2 cellular contexts compared by ENCODE assay signal in the genomic region with DNA sequence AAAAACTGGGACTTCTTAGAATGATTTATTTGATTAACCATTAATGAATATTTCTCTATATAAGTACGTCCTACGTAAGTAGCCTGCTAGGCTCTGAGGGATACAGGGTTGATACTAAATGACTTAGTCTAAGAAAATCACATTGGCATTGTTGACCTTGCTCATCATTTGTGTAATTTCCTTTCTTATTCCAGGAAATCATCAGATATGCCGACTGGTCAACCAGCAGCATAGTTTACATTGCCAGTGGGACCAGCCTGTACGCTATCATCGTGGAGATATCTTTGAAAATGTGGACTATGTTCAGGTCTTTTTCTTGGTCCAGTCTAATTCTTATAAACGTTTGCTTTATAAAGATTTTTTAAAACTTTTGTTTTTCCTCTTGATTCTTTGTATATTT.
TF ChIP-seq lines count a peak whose summit lies in the region.

No MANE protein-coding gene starts in this region.

TF ChIP-seq in liver, 16 proteins besides CTCF, POLR2A, EP300 and RAD21:
- TF ChIP-seq HNF4A (conservative IDR thresholded peaks at IDR 0.05), result peak in 1 of 2 donors; percentile 59
- TF ChIP-seq SP1 (IDR thresholded peaks at IDR 0.05), result peak; percentile 48
- no peak for TF ChIP-seq EGR1 (IDR thresholded peaks at IDR 0.05; ENCODE audit: low read depth in 2 of 2)
- TF ChIP-seq JUND (IDR thresholded peaks at IDR 0.05), result peak in 1 of 2 donors; percentile 12

TF ChIP-seq in HepG2, 621 proteins besides CTCF, POLR2A, EP300 and RAD21:
- TF ChIP-seq, protein P1, sequence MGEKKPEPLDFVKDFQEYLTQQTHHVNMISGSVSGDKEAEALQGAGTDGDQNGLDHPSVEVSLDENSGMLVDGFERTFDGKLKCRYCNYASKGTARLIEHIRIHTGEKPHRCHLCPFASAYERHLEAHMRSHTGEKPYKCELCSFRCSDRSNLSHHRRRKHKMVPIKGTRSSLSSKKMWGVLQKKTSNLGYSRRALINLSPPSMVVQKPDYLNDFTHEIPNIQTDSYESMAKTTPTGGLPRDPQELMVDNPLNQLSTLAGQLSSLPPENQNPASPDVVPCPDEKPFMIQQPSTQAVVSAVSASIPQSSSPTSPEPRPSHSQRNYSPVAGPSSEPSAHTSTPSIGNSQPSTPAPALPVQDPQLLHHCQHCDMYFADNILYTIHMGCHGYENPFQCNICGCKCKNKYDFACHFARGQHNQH (CRISPR knock-in tag; IDR thresholded peaks at IDR 0.05), result no peak
- TF ChIP-seq PAF1 (CRISPR knock-in tag; IDR thresholded peaks at IDR 0.05) (no peak), RFXANK (CRISPR knock-in tag; IDR thresholded peaks at IDR 0.05) (no peak), SMARCE1 (IDR thresholded peaks at IDR 0.05; ENCODE audit: borderline replicate concordance) (no peak), ZNF878 (CRISPR knock-in tag; IDR thresholded peaks at IDR 0.05) (no peak), FOSL2 (CRISPR knock-in tag; IDR thresholded peaks at IDR 0.05) (no peak), ZNF121 (CRISPR knock-in tag; IDR thresholded peaks at IDR 0.05) (no peak), ZNF572 (CRISPR knock-in tag; IDR thresholded peaks at IDR 0.05) (no peak), ZNF225 (CRISPR knock-in tag; IDR thresholded peaks at IDR 0.05) (no peak), SPEN (CRISPR knock-in tag; IDR thresholded peaks at IDR 0.05; ENCODE audit: low read depth) (no peak), ZNF296 (CRISPR knock-in tag; conservative IDR thresholded peaks at IDR 0.05) (no peak), MTF1 (CRISPR knock-in tag; IDR thresholded peaks at IDR 0.05) (no peak), ZMYM2 (CRISPR knock-in tag; IDR thresholded peaks at IDR 0.05) (no peak)
- TF ChIP-seq, protein P2, sequence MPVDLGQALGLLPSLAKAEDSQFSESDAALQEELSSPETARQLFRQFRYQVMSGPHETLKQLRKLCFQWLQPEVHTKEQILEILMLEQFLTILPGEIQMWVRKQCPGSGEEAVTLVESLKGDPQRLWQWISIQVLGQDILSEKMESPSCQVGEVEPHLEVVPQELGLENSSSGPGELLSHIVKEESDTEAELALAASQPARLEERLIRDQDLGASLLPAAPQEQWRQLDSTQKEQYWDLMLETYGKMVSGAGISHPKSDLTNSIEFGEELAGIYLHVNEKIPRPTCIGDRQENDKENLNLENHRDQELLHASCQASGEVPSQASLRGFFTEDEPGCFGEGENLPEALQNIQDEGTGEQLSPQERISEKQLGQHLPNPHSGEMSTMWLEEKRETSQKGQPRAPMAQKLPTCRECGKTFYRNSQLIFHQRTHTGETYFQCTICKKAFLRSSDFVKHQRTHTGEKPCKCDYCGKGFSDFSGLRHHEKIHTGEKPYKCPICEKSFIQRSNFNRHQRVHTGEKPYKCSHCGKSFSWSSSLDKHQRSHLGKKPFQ (CRISPR knock-in tag; IDR thresholded peaks at IDR 0.05; ENCODE audit: insufficient replicate concordance), result no peak
- TF ChIP-seq, protein P3, sequence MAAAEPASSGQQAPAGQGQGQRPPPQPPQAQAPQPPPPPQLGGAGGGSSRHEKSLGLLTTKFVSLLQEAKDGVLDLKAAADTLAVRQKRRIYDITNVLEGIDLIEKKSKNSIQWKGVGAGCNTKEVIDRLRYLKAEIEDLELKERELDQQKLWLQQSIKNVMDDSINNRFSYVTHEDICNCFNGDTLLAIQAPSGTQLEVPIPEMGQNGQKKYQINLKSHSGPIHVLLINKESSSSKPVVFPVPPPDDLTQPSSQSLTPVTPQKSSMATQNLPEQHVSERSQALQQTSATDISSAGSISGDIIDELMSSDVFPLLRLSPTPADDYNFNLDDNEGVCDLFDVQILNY (CRISPR knock-in tag; conservative IDR thresholded peaks at IDR 0.05), result no peak
- TF ChIP-seq, protein P4, sequence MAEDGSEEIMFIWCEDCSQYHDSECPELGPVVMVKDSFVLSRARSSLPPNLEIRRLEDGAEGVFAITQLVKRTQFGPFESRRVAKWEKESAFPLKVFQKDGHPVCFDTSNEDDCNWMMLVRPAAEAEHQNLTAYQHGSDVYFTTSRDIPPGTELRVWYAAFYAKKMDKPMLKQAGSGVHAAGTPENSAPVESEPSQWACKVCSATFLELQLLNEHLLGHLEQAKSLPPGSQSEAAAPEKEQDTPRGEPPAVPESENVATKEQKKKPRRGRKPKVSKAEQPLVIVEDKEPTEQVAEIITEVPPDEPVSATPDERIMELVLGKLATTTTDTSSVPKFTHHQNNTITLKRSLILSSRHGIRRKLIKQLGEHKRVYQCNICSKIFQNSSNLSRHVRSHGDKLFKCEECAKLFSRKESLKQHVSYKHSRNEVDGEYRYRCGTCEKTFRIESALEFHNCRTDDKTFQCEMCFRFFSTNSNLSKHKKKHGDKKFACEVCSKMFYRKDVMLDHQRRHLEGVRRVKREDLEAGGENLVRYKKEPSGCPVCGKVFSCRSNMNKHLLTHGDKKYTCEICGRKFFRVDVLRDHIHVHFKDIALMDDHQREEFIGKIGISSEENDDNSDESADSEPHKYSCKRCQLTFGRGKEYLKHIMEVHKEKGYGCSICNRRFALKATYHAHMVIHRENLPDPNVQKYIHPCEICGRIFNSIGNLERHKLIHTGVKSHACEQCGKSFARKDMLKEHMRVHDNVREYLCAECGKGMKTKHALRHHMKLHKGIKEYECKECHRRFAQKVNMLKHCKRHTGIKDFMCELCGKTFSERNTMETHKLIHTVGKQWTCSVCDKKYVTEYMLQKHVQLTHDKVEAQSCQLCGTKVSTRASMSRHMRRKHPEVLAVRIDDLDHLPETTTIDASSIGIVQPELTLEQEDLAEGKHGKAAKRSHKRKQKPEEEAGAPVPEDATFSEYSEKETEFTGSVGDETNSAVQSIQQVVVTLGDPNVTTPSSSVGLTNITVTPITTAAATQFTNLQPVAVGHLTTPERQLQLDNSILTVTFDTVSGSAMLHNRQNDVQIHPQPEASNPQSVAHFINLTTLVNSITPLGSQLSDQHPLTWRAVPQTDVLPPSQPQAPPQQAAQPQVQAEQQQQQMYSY (CRISPR knock-in tag; IDR thresholded peaks at IDR 0.05), result no peak
- TF ChIP-seq, protein P5, sequence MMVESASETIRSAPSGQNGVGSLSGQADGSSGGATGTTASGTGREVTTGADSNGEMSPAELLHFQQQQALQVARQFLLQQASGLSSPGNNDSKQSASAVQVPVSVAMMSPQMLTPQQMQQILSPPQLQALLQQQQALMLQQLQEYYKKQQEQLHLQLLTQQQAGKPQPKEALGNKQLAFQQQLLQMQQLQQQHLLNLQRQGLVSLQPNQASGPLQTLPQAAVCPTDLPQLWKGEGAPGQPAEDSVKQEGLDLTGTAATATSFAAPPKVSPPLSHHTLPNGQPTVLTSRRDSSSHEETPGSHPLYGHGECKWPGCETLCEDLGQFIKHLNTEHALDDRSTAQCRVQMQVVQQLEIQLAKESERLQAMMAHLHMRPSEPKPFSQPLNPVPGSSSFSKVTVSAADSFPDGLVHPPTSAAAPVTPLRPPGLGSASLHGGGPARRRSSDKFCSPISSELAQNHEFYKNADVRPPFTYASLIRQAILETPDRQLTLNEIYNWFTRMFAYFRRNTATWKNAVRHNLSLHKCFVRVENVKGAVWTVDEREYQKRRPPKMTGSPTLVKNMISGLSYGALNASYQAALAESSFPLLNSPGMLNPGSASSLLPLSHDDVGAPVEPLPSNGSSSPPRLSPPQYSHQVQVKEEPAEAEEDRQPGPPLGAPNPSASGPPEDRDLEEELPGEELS (CRISPR knock-in tag; IDR thresholded peaks at IDR 0.05), result no peak
- TF ChIP-seq, protein P6, sequence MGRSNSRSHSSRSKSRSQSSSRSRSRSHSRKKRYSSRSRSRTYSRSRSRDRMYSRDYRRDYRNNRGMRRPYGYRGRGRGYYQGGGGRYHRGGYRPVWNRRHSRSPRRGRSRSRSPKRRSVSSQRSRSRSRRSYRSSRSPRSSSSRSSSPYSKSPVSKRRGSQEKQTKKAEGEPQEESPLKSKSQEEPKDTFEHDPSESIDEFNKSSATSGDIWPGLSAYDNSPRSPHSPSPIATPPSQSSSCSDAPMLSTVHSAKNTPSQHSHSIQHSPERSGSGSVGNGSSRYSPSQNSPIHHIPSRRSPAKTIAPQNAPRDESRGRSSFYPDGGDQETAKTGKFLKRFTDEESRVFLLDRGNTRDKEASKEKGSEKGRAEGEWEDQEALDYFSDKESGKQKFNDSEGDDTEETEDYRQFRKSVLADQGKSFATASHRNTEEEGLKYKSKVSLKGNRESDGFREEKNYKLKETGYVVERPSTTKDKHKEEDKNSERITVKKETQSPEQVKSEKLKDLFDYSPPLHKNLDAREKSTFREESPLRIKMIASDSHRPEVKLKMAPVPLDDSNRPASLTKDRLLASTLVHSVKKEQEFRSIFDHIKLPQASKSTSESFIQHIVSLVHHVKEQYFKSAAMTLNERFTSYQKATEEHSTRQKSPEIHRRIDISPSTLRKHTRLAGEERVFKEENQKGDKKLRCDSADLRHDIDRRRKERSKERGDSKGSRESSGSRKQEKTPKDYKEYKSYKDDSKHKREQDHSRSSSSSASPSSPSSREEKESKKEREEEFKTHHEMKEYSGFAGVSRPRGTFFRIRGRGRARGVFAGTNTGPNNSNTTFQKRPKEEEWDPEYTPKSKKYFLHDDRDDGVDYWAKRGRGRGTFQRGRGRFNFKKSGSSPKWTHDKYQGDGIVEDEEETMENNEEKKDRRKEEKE (IDR thresholded peaks at IDR 0.05), result no peak
- TF ChIP-seq, protein P7, sequence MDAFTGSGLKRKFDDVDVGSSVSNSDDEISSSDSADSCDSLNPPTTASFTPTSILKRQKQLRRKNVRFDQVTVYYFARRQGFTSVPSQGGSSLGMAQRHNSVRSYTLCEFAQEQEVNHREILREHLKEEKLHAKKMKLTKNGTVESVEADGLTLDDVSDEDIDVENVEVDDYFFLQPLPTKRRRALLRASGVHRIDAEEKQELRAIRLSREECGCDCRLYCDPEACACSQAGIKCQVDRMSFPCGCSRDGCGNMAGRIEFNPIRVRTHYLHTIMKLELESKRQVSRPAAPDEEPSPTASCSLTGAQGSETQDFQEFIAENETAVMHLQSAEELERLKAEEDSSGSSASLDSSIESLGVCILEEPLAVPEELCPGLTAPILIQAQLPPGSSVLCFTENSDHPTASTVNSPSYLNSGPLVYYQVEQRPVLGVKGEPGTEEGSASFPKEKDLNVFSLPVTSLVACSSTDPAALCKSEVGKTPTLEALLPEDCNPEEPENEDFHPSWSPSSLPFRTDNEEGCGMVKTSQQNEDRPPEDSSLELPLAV (CRISPR knock-in tag; conservative IDR thresholded peaks at IDR 0.05; ENCODE audit: low read depth), result no peak
